24 cellular contexts compared by ENCODE assay signal in the genomic region with DNA sequence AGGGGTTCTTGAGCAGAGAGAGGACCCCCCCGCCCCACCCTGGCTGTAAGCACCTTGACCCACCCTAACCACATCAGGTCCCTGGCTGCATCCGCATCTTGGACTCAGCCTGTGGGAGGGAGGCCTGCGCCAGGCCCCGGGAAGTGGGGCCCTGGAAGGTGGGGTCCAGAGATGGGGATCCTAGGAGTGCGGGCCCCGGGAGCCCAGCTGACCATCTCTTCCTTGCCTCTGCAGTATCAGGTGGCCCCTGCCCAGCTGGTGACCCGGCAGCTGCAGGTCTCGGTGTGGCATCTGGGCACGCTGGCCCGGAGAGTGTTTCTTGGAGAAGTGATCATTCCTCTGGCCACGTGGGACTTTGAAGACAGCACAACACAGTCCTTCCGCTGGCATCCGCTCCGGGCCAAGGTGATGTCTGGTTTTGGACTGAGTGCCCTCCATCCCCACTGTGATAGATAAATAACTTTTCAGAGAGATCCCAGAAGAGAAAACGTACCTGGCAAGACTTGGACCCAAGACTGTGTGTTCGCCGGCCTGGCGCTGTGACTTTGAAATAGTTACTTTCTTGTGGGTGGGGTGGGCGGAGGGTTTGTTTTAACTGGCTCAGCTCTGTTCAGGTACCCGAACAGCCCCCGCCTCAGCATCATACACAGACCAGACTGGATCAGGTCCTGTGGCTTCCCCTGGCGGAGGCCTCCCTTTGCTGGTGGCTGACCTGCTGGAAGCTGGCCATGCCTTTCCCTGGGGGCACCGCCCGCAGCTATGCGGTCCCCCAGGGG.
DNase-seq lines count a peak whose midpoint lies in the region; ATAC-seq and TF ChIP-seq lines count a peak whose summit lies in the region.
"Had no signal": no experiment of that assay in that cellular context is flagged by ENCODE, and none has a peak within 500 bp of the region (broad histone marks: within the 10 kb centered on the region; RNA-seq: fewer than 3 reads in every experiment).

No MANE protein-coding gene starts in this region.

- H3K27ac ChIP-seq in BLaER1 treated with 17β-estradiol and CSF1 and Interleukin-3, amounts not matched to agents 10 nM and 100 nM = no peak overlapping the region
- no peak overlapping the region for H3K27ac ChIP-seq in GM23338 (ENCODE audit: low read depth)
- H3K27ac ChIP-seq: epithelial cell of prostate, heart left ventricle, tibial artery had no signal

- H3K4me1 Mint-ChIP-seq in GM23338 = peaks cover 29% of the 10 kb centered on the region
- peaks cover 67% of the 10 kb centered on the region for H3K4me1 Mint-ChIP-seq in brain
- peaks cover 70% of the 10 kb centered on the region for H3K4me1 Mint-ChIP-seq in nephron progenitor cell
- H3K4me1 Mint-ChIP-seq in stimulated activated memory B cell treated with anti-CD40 and anti-IgM and Interleukin-4, amounts not matched to agents 10 μg/mL and 1 μg/mL and 100 μg/mL, for 72 hours = peaks cover 12% of the 10 kb centered on the region
- H3K4me1 Mint-ChIP-seq: activated naive CD4-positive, alpha-beta T cell treated with anti-CD3 and anti-CD28 coated beads, Interleukin-2, amount 50 U/mL, for 24 hours had no signal

- TF ChIP-seq CTCF in GM23338 (conservative IDR thresholded peaks at IDR 0.05; ENCODE audit: low read depth in 2 of 2) (no peak), brain (conservative IDR thresholded peaks at IDR 0.05) (no peak), nephron progenitor cell (IDR thresholded peaks at IDR 0.05) (no peak)

- no peaks in the 10 kb centered on the region for H3K9me3 ChIP-seq in BLaER1 treated with 17β-estradiol and CSF1 and Interleukin-3, amounts not matched to agents 10 nM and 100 nM (replicated peaks in 1 of 11)
- H3K9me3 ChIP-seq: heart left ventricle, tibial artery had no signal

- 0 out of 22 replicates have a peak overlapping the region, but pooled peaks of 1 of the 11 experiments have one; percentile 35 for H3K9ac ChIP-seq in BLaER1 treated with 17β-estradiol and CSF1 and Interleukin-3, amounts not matched to agents 10 nM and 100 nM

- no peak for ATAC-seq in GM23338
- ATAC-seq in GM21528 (IDR thresholded peaks at IDR 0.05; ENCODE audit: low FRiP score, unreplicated experiment) = no peak
- no peak for ATAC-seq in stimulated activated memory B cell treated with anti-CD40 and anti-IgM and Interleukin-4, amounts not matched to agents 10 μg/mL and 1 μg/mL and 100 μg/mL, for 72 hours
- ATAC-seq: activated CD4-positive, CD25-positive, alpha-beta regulatory T cell treated with anti-CD3 and anti-CD28 coated beads, Interleukin-2, amount 50 U/mL, for 24 hours; activated CD8-positive, alpha-beta T cell treated with anti-CD3 and anti-CD28 coated beads, Interleukin-2, amount 10 ng/mL, durations not matched to agents 7 days and 5 days; heart left ventricle; Panc1; sciatic nerve had no signal

- H3K4me3 Mint-ChIP-seq in GM23338 (no peak overlapping the region), brain (peak overlapping the region in 1 of 5 experiments; percentile 35), nephron progenitor cell (no peak overlapping the region)
- no peak overlapping the region for H3K4me3 Mint-ChIP-seq in stimulated activated memory B cell treated with anti-CD40 and anti-IgM and Interleukin-4, amounts not matched to agents 10 μg/mL and 1 μg/mL and 100 μg/mL, for 72 hours
- H3K4me3 Mint-ChIP-seq: activated CD8-positive, alpha-beta T cell treated with anti-CD3 and anti-CD28 coated beads, Interleukin-2, amount 10 ng/mL, durations not matched to agents 7 days and 5 days; activated naive CD4-positive, alpha-beta T cell treated with anti-CD3 and anti-CD28 coated beads, Interleukin-2, amount 50 U/mL, for 24 hours; naive thymus-derived CD8-positive, alpha-beta T cell; stimulated activated naive CD8-positive, alpha-beta T cell treated with anti-CD3 and anti-CD28 coated beads, Interleukin-15, Interleukin-2, amounts not matched to agents 100 ng/mL and 50 ng/mL, for 24 hours had no signal

- H3K4me2 ChIP-seq in BLaER1 treated with 17β-estradiol and CSF1 and Interleukin-3, amounts not matched to agents 10 nM and 100 nM = peak overlapping the region in 7 of 11 experiments; percentile 8 to 84 (median 47); a peak in 12 of 22 replicates
- H3K4me2 ChIP-seq in GM23338 = no peak overlapping the region

- peaks cover 36 to 76% (median 57%) of the 10 kb centered on the region in 10 experiments for H3K4me1 ChIP-seq in BLaER1 treated with 17β-estradiol and CSF1 and Interleukin-3, amounts not matched to agents 10 nM and 100 nM
- H3K4me1 ChIP-seq in GM23338 (ENCODE audit: insufficient read depth) = peaks cover 22% of the 10 kb centered on the region
- H3K4me1 ChIP-seq: tibial artery had no signal

- no peaks in the 10 kb centered on the region for H3K9me2 ChIP-seq in GM23338 (ENCODE audit: insufficient read depth)

- H2AFZ ChIP-seq in GM23338 = peak overlapping the region; percentile 86; the same call in 1 of the 2 replicates

- H3K36me3 ChIP-seq in BLaER1 treated with 17β-estradiol and CSF1 and Interleukin-3, amounts not matched to agents 10 nM and 100 nM = peaks cover 0 to 54% (median 0%) of the 10 kb centered on the region in 11 experiments; a peak in 4 of 22 replicates
- no peaks in the 10 kb centered on the region for H3K36me3 ChIP-seq in GM23338 (ENCODE audit: insufficient read depth)
- H3K36me3 ChIP-seq: tibial artery had no signal

- no peak overlapping the region for H3K27ac Mint-ChIP-seq in GM23338
- peak overlapping the region; percentile 44 to 89 (median 64) for H3K27ac Mint-ChIP-seq in brain
- peak overlapping the region; percentile 51 for H3K27ac Mint-ChIP-seq in nephron progenitor cell
- H3K27ac Mint-ChIP-seq in stimulated activated memory B cell treated with anti-CD40 and anti-IgM and Interleukin-4, amounts not matched to agents 10 μg/mL and 1 μg/mL and 100 μg/mL, for 72 hours = no peak overlapping the region
- H3K27ac Mint-ChIP-seq: activated naive CD4-positive, alpha-beta T cell treated with anti-CD3 and anti-CD28 coated beads, Interleukin-2, amount 50 U/mL, for 24 hours had no signal

- peaks cover 2% of the 10 kb centered on the region; the same call in 2 of the 3 replicates for H3K9me3 Mint-ChIP-seq in GM23338
- H3K9me3 Mint-ChIP-seq in brain = no peaks in the 10 kb centered on the region
- H3K9me3 Mint-ChIP-seq in nephron progenitor cell = no peaks in the 10 kb centered on the region
- H3K9me3 Mint-ChIP-seq in stimulated activated memory B cell treated with anti-CD40 and anti-IgM and Interleukin-4, amounts not matched to agents 10 μg/mL and 1 μg/mL and 100 μg/mL, for 72 hours = no peaks in the 10 kb centered on the region
- H3K9me3 Mint-ChIP-seq: activated naive CD4-positive, alpha-beta T cell treated with anti-CD3 and anti-CD28 coated beads, Interleukin-2, amount 50 U/mL, for 24 hours; naive thymus-derived CD8-positive, alpha-beta T cell; stimulated activated naive CD8-positive, alpha-beta T cell treated with anti-CD3 and anti-CD28 coated beads, Interleukin-15, Interleukin-2, amounts not matched to agents 100 ng/mL and 50 ng/mL, for 24 hours had no signal

- H3K36me3 Mint-ChIP-seq in GM23338 (ENCODE audit: low read depth) (no peaks in the 10 kb centered on the region), brain (peaks cover 6% of the 10 kb centered on the region), nephron progenitor cell (ENCODE audit: low read depth) (no peaks in the 10 kb centered on the region)
- H3K36me3 Mint-ChIP-seq in stimulated activated memory B cell treated with anti-CD40 and anti-IgM and Interleukin-4, amounts not matched to agents 10 μg/mL and 1 μg/mL and 100 μg/mL, for 72 hours = peaks cover 13% of the 10 kb centered on the region

- H3K27me3 ChIP-seq in BLaER1 treated with 17β-estradiol and CSF1 and Interleukin-3, amounts not matched to agents 10 nM and 100 nM = no peaks in the 10 kb centered on the region
- H3K27me3 ChIP-seq in GM23338 (ENCODE audit: insufficient read depth) = no peaks in the 10 kb centered on the region
- H3K27me3 ChIP-seq: heart left ventricle, tibial artery had no signal

- no peaks in the 10 kb centered on the region for H3F3A ChIP-seq in GM23338 (replicated peaks; ENCODE audit: low read depth)

- peaks cover 0 to 9% (median 0%) of the 10 kb centered on the region in 11 experiments; a peak in 3 of 22 replicates for H4K20me1 ChIP-seq in BLaER1 treated with 17β-estradiol and CSF1 and Interleukin-3, amounts not matched to agents 10 nM and 100 nM
- no peaks in the 10 kb centered on the region for H4K20me1 ChIP-seq in GM23338 (replicated peaks; ENCODE audit: insufficient read depth)

- DNase-seq in GM23338 (ENCODE audit: low spot score) = no peak
- no peak for DNase-seq in nephron progenitor cell
- DNase-seq in NCI-H82 (lab: John Stamatoyannopoulos, UW) = no peak
- DNase-seq: activated CD8-positive, alpha-beta T cell treated with anti-CD3 and anti-CD28 coated beads, Interleukin-2, amount 10 ng/mL, durations not matched to agents 7 days and 5 days; activated T-cell treated with anti-CD3 and anti-CD28 coated beads for 4 hours; DMS53; Karpas-422; naive thymus-derived CD8-positive, alpha-beta T cell; NK-92 treated with Interleukin-12 subunit alpha and Interleukin-12 subunit beta, amount 100 ng/mL, for 24 hours; SIG-M5; stimulated activated CD4-positive, alpha-beta T cell treated with anti-CD3 and anti-CD28 coated beads, Interleukin-4, amount 100 ng/mL, for 4 hours; SW 1271; tibial artery had no signal

- H3K79me2 ChIP-seq in GM23338 (replicated peaks; ENCODE audit: insufficient read depth) = no peaks in the 10 kb centered on the region

- H3K27me3 Mint-ChIP-seq in GM23338 (ENCODE audit: insufficient read depth, low read depth, poor library complexity) = peaks cover 27% of the 10 kb centered on the region
- peaks cover 3% of the 10 kb centered on the region for H3K27me3 Mint-ChIP-seq in brain
- H3K27me3 Mint-ChIP-seq in nephron progenitor cell (ENCODE audit: low read depth, poor library complexity) = no peaks in the 10 kb centered on the region
- no peaks in the 10 kb centered on the region for H3K27me3 Mint-ChIP-seq in stimulated activated memory B cell treated with anti-CD40 and anti-IgM and Interleukin-4, amounts not matched to agents 10 μg/mL and 1 μg/mL and 100 μg/mL, for 72 hours
- H3K27me3 Mint-ChIP-seq: activated naive CD4-positive, alpha-beta T cell treated with anti-CD3 and anti-CD28 coated beads, Interleukin-2, amount 50 U/mL, for 24 hours; naive thymus-derived CD8-positive, alpha-beta T cell; stimulated activated naive CD8-positive, alpha-beta T cell treated with anti-CD3 and anti-CD28 coated beads, Interleukin-15, Interleukin-2, amounts not matched to agents 100 ng/mL and 50 ng/mL, for 24 hours had no signal

- no peak overlapping the region for H3K4me3 ChIP-seq in BLaER1 treated with 17β-estradiol and CSF1 and Interleukin-3, amounts not matched to agents 10 nM and 100 nM
- no peak overlapping the region for H3K4me3 ChIP-seq in GM23338
- H3K4me3 ChIP-seq: heart left ventricle, tibial artery had no signal

TF ChIP-seq in GM23338, 12 proteins besides CTCF, POLR2A, EP300 and RAD21 (continues in another document):
- TF ChIP-seq ZNF114 (CRISPR knock-in tag; IDR thresholded peaks at IDR 0.05) = no peak

Comparison
In these comparisons a context has a peak if more than half of its experiments do, and no peak if none do; other contexts are left out.
1. H3K27ac Mint-ChIP-seq: peak in brain (5 of 5) and nephron progenitor cell (single experiment); none in GM23338 (single experiment) and stimulated activated memory B cell treated with anti-CD40 and anti-IgM and Interleukin-4, amounts not matched to agents 10 μg/mL and 1 μg/mL and 100 μg/mL, for 72 hours (single experiment).